In genomic region chr2:53970898-53971681, GRCh38 we compare ENCODE assay signal across 1 cellular context.
A peak's percentile ranks its signal among the peaks of the same experiment; 100 is the strongest.
TF ChIP-seq lines count a peak whose summit lies in the region.

Gene PSME4 (minus strand): TSS chr2:53970993. CDS start chr2:53970784, 209 bp downstream.

TF ChIP-seq in HepG2, 621 proteins besides CTCF, POLR2A, EP300 and RAD21 (continued from another document and continues in another):
- peak; percentile 76 for TF ChIP-seq POGK (CRISPR knock-in tag; conservative IDR thresholded peaks at IDR 0.05)
- peak; percentile 95 for TF ChIP-seq ZNF687 (CRISPR knock-in tag; IDR thresholded peaks at IDR 0.05)
- TF ChIP-seq ELF1 (CRISPR knock-in tag; IDR thresholded peaks at IDR 0.05) = peak; percentile 59
- peak; percentile 97 for TF ChIP-seq ZBTB7A (CRISPR knock-in tag; IDR thresholded peaks at IDR 0.05)
- peak; percentile 91; the same call in 1 of the 2 replicates for TF ChIP-seq ZFP37 (CRISPR knock-in tag; IDR thresholded peaks at IDR 0.05; ENCODE audit: borderline replicate concordance)
- 0 out of 2 replicates have a peak, but pooled peaks have one; percentile 55 for TF ChIP-seq SMAD9 (CRISPR knock-in tag; IDR thresholded peaks at IDR 0.05)
- TF ChIP-seq JUNB (CRISPR knock-in tag; IDR thresholded peaks at IDR 0.05; ENCODE audit: borderline replicate concordance) = no peak
- peak; percentile 88; the same call in 1 of the 2 replicates for TF ChIP-seq POLR2AphosphoS2 (IDR thresholded peaks at IDR 0.05; ENCODE audit: low read depth, low read length)
- TF ChIP-seq SMAD3 (CRISPR knock-in tag; IDR thresholded peaks at IDR 0.05) = 0 out of 2 replicates have a peak, but pooled peaks have one; percentile 41
- TF ChIP-seq ZBTB39 (CRISPR knock-in tag; IDR thresholded peaks at IDR 0.05) = peak; percentile 50; the same call in 1 of the 2 replicates
- TF ChIP-seq KDM5B (CRISPR knock-in tag; IDR thresholded peaks at IDR 0.05; ENCODE audit: borderline replicate concordance) = peak; percentile 82; the same call in 1 of the 2 replicates
- peak; percentile 90; the same call in 1 of the 2 replicates for TF ChIP-seq NFAT5 (CRISPR knock-in tag; IDR thresholded peaks at IDR 0.05)
- no peak for TF ChIP-seq FOXA1 (IDR thresholded peaks at IDR 0.05)
- no peak for TF ChIP-seq FOXA1 (CRISPR knock-in tag; IDR thresholded peaks at IDR 0.05)
- TF ChIP-seq POLR2G (IDR thresholded peaks at IDR 0.05; ENCODE audit: low read depth, low read length) = peak; percentile 93
- TF ChIP-seq GTF3A (CRISPR knock-in tag; conservative IDR thresholded peaks at IDR 0.05) = no peak
- TF ChIP-seq ZSCAN29 (CRISPR knock-in tag; conservative IDR thresholded peaks at IDR 0.05) = 0 out of 2 replicates have a peak, but pooled peaks have one; percentile 33
- TF ChIP-seq ZBTB40 (IDR thresholded peaks at IDR 0.05) = no peak
- TF ChIP-seq ZBTB40 (CRISPR knock-in tag; IDR thresholded peaks at IDR 0.05) = 0 out of 2 replicates have a peak, but pooled peaks have one; percentile 56
- peak; percentile 85 for TF ChIP-seq ASH2L (IDR thresholded peaks at IDR 0.05; ENCODE audit: insufficient read length, low read depth, low read length)
- peak; percentile 86 for TF ChIP-seq REPIN1 (CRISPR knock-in tag; IDR thresholded peaks at IDR 0.05; ENCODE audit: borderline replicate concordance, low read depth)
- TF ChIP-seq AKNA (CRISPR knock-in tag; IDR thresholded peaks at IDR 0.05; ENCODE audit: borderline replicate concordance) = peak; percentile 91; the same call in 1 of the 2 replicates
